22 cellular contexts compared by ENCODE assay signal in the genomic region with DNA sequence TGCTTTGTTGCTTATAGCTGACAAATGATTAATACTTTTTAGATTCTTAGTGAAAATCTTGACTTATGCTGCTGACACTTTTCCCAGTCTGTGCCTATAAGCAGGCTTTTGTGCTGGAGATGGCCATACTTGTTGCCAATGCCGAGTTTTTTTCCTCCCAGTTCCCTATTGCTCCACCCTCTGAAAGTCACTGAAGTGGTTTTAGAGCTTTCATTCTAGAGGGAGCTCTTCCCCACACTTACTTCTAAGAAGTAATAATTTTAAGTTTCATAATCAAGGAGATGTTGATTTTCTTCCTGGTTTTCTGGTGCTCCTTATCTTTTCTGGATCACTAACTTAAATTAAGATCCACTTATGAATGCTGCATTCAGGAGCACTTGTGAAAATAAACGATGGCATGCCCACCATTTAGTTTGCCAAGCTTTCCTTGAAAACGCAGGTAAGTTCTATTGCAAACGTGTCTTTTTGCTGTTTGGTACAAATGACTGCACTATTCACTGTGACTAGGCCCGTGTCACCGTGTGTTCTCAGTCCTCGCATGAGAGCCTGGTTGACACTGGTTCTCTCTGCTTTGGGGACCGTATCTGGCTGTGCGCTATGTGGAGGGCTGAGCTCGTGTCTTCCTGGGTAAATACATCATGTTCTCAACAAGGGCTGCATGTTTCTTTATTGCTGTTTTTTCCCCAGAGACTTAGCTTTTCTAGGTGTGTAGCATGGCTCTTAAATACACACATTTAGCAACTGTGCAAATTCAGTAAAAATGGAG. TPM values are rescaled to one million over a fixed set of nuclear protein-coding genes. Genes with fewer than 3 reads are reported as not detected.
DNase-seq lines count a peak whose midpoint lies in the region; ATAC-seq and TF ChIP-seq lines count a peak whose summit lies in the region.
"Had no signal": no experiment of that assay in that cellular context is flagged by ENCODE, and none has a peak within 500 bp of the region (broad histone marks: within the 10 kb centered on the region; RNA-seq: fewer than 3 reads in every experiment).

No MANE protein-coding gene starts in this region.

- H3K27ac Mint-ChIP-seq in WTC11, result peak overlapping the region; percentile 63; the same call in 1 of the 2 replicates
- H3K27ac Mint-ChIP-seq in naive thymus-derived CD4-positive, alpha-beta T cell, result peak overlapping the region in 1 of 9 donors; percentile 45
- H3K27ac Mint-ChIP-seq: activated naive CD8-positive, alpha-beta T cell; CD14-positive monocyte; progenitor cell of endocrine pancreas had no signal

- H3K27me3 Mint-ChIP-seq in WTC11 (ENCODE audit: low read depth), result no peaks in the 10 kb centered on the region
- no peaks in the 10 kb centered on the region for H3K27me3 Mint-ChIP-seq in naive thymus-derived CD4-positive, alpha-beta T cell
- H3K27me3 Mint-ChIP-seq: activated naive CD8-positive, alpha-beta T cell; progenitor cell of endocrine pancreas had no signal

- POLR2A ChIA-PET in WTC11 (lab: Charles Lee), result interaction anchor here (0.6 to 1.0 kb wide), 2 partner anchors 10 to 46 kb away, joined by 3 to 7 read pairs; no protein-coding TSS in a partner anchor
- POLR2A ChIA-PET in naive thymus-derived CD4-positive, alpha-beta T cell (lab: Charles Lee), result no interaction called here

- no peaks in the 10 kb centered on the region for H4K20me1 ChIP-seq in BLaER1

- peak overlapping the region; percentile 56 for H3K4me2 ChIP-seq in BLaER1
- H3K4me2 ChIP-seq: PC-9 had no signal

- H3K4me1 ChIP-seq in BLaER1 (peaks cover 48% of the 10 kb centered on the region), left lung (no peaks in the 10 kb centered on the region)
- H3K4me1 ChIP-seq in naive thymus-derived CD4-positive, alpha-beta T cell (ENCODE audit: control insufficient read depth in 2 of 2, insufficient read depth in 2 of 2, low read length in 2 of 2), result no peaks in the 10 kb centered on the region

- CTCF ChIA-PET in WTC11 (lab: Charles Lee), result interaction anchor here (0.8 to 1.9 kb wide), 14 partner anchors 9 to 362 kb away, joined by 3 to 15 read pairs (median 4); no protein-coding TSS in a partner anchor
- CTCF ChIA-PET in naive thymus-derived CD4-positive, alpha-beta T cell (lab: Charles Lee), result no interaction called here

- intact Hi-C loops in left lung (cut with DNase I), result no loop called here
- intact Hi-C loops in naive thymus-derived CD4-positive, alpha-beta T cell (cut with micrococcal nuclease), result no loop called here

- TF ChIP-seq CTCF in WTC11 (IDR thresholded peaks at IDR 0.05), result no peak
- TF ChIP-seq CTCF in left lung (IDR thresholded peaks at IDR 0.05), result no peak

- no peaks in the 10 kb centered on the region for H3K27me3 ChIP-seq in BLaER1
- no peaks in the 10 kb centered on the region for H3K27me3 ChIP-seq in left lung
- no peaks in the 10 kb centered on the region for H3K27me3 ChIP-seq in naive thymus-derived CD4-positive, alpha-beta T cell (ENCODE audit: control insufficient read depth in 2 of 2, insufficient read depth in 2 of 2, low read length in 2 of 2)
- H3K27me3 ChIP-seq: cardiac muscle cell had no signal

- no peak overlapping the region for H3K9ac ChIP-seq in BLaER1

- no peaks in the 10 kb centered on the region for H3K36me3 Mint-ChIP-seq in WTC11
- peaks cover 0 to 57% (median 23%) of the 10 kb centered on the region in 5 donors for H3K36me3 Mint-ChIP-seq in naive thymus-derived CD4-positive, alpha-beta T cell

- H3K9me3 ChIP-seq in BLaER1 (no peaks in the 10 kb centered on the region), left lung (no peaks in the 10 kb centered on the region)
- no peaks in the 10 kb centered on the region for H3K9me3 ChIP-seq in naive thymus-derived CD4-positive, alpha-beta T cell (ENCODE audit: control insufficient read depth in 2 of 3, low read length in 3 of 3)

- H3K36me3 ChIP-seq in BLaER1 (peaks cover 6% of the 10 kb centered on the region; the same call in 1 of the 2 replicates), left lung (peaks cover 0 to 9% of the 10 kb centered on the region in 2 donors)
- peaks cover 0 to 3% (median 3%) of the 10 kb centered on the region in 3 experiments for H3K36me3 ChIP-seq in naive thymus-derived CD4-positive, alpha-beta T cell (ENCODE audit: control insufficient read depth in 2 of 3, insufficient read depth in 3 of 3, low read length in 3 of 3)
- H3K36me3 ChIP-seq: cardiac muscle cell had no signal

- H3K9me3 Mint-ChIP-seq in WTC11, result no peaks in the 10 kb centered on the region
- H3K9me3 Mint-ChIP-seq in naive thymus-derived CD4-positive, alpha-beta T cell, result no peaks in the 10 kb centered on the region
- H3K9me3 Mint-ChIP-seq: CD14-positive monocyte had no signal

- DNase-seq in HT-29 (ENCODE audit: low spot score), result peak; percentile 26
- no peak for DNase-seq in WTC11 (ENCODE audit: low spot score)
- DNase-seq in left lung, result no peak
- no peak for DNase-seq in stimulated activated CD4-positive, alpha-beta T cell treated with anti-CD3 and anti-CD28 coated beads, Interleukin-15, amount 100 ng/mL, for 24 hours
- no peak for DNase-seq in naive thymus-derived CD4-positive, alpha-beta T cell
- DNase-seq: activated CD4-positive, alpha-beta T cell treated with anti-CD3 and anti-CD28 coated beads for 1 hour; DND-41; hippocampal formation; left colon; NCI-H1092; NCI-H446; PC-9; substantia nigra; T-helper 1 cell had no signal

- H3K27ac ChIP-seq in BLaER1, result 0 out of 2 replicates have a peak overlapping the region, but pooled peaks have one; percentile 0
- H3K27ac ChIP-seq in left lung, result peak overlapping the region in 1 of 2 donors; percentile 5
- no peak overlapping the region for H3K27ac ChIP-seq in naive thymus-derived CD4-positive, alpha-beta T cell (ENCODE audit: low read depth, low read length)
- H3K27ac ChIP-seq: cardiac muscle cell, PC-9 had no signal

- H3K4me3 ChIP-seq in BLaER1 (no peak overlapping the region), left lung (no peak overlapping the region)
- H3K4me3 ChIP-seq in naive thymus-derived CD4-positive, alpha-beta T cell (ENCODE audit: low read length), result no peak overlapping the region
- H3K4me3 ChIP-seq: cardiac muscle cell, PC-9 had no signal

- 0 out of 2 replicates have a peak, but pooled peaks have one; percentile 34 for ATAC-seq in WTC11
- peak; percentile 71 for ATAC-seq in left lung
- ATAC-seq in GM21515 (IDR thresholded peaks at IDR 0.05; ENCODE audit: unreplicated experiment), result no peak
- ATAC-seq in HG03025 (IDR thresholded peaks at IDR 0.05; ENCODE audit: low FRiP score, unreplicated experiment), result no peak
- ATAC-seq in naive thymus-derived CD4-positive, alpha-beta T cell, result no peak
- ATAC-seq: left colon had no signal

- H3K4me1 Mint-ChIP-seq in WTC11, result peaks cover 10% of the 10 kb centered on the region
- H3K4me1 Mint-ChIP-seq in naive thymus-derived CD4-positive, alpha-beta T cell, result no peaks in the 10 kb centered on the region
- H3K4me1 Mint-ChIP-seq: CD14-positive monocyte had no signal

- H3K4me3 Mint-ChIP-seq in WTC11, result no peak overlapping the region
- no peak overlapping the region for H3K4me3 Mint-ChIP-seq in naive thymus-derived CD4-positive, alpha-beta T cell
- H3K4me3 Mint-ChIP-seq: activated naive CD8-positive, alpha-beta T cell; CD14-positive monocyte had no signal

TF ChIP-seq in WTC11, 78 proteins besides CTCF, POLR2A, EP300 and RAD21 (continues in another document):
- TF ChIP-seq FOXJ3 (CRISPR knock-in tag; IDR thresholded peaks at IDR 0.05; ENCODE audit: borderline replicate concordance), result no peak
- TF ChIP-seq, protein P1, sequence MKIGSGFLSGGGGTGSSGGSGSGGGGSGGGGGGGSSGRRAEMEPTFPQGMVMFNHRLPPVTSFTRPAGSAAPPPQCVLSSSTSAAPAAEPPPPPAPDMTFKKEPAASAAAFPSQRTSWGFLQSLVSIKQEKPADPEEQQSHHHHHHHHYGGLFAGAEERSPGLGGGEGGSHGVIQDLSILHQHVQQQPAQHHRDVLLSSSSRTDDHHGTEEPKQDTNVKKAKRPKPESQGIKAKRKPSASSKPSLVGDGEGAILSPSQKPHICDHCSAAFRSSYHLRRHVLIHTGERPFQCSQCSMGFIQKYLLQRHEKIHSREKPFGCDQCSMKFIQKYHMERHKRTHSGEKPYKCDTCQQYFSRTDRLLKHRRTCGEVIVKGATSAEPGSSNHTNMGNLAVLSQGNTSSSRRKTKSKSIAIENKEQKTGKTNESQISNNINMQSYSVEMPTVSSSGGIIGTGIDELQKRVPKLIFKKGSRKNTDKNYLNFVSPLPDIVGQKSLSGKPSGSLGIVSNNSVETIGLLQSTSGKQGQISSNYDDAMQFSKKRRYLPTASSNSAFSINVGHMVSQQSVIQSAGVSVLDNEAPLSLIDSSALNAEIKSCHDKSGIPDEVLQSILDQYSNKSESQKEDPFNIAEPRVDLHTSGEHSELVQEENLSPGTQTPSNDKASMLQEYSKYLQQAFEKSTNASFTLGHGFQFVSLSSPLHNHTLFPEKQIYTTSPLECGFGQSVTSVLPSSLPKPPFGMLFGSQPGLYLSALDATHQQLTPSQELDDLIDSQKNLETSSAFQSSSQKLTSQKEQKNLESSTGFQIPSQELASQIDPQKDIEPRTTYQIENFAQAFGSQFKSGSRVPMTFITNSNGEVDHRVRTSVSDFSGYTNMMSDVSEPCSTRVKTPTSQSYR (CRISPR knock-in tag; IDR thresholded peaks at IDR 0.05), result no peak
- TF ChIP-seq PRRX2 (CRISPR knock-in tag; IDR thresholded peaks at IDR 0.05), result no peak

RNA-seq across cellular contexts. Expression of a gene that starts 50.2 kb away (rescaled TPM):
- total RNA-seq in HT-29 (2014; rRNA removed; shearing (Covaris generic)), result not detected in 2 replicates
- total RNA-seq in WTC11 (2021) (not detected in 3 replicates), left lung (not detected)
- not detected for total RNA-seq in naive thymus-derived CD4-positive, alpha-beta T cell
- polyA plus RNA-seq in naive thymus-derived CD4-positive, alpha-beta T cell, result not detected
- total RNA-seq: cardiac muscle cell, left colon, myocyte, PC-9, progenitor cell of endocrine pancreas had no signal
- polyA plus RNA-seq: cardiac muscle cell, CD14-positive monocyte had no signal

Comparison
In these comparisons a context has a peak if more than half of its experiments do, and no peak if none do; other contexts are left out.
1. ATAC-seq: peak in WTC11 (single experiment) and left lung (single experiment); none in GM21515 (single experiment), HG03025 (single experiment) and naive thymus-derived CD4-positive, alpha-beta T cell (single experiment).